Comparison of ENCODE assay signal across 14 cellular contexts in genomic region chr13:95579303-95579702, GRCh38.
DNase-seq lines count a peak whose midpoint lies in the region; ATAC-seq lines count a peak whose summit lies in the region.
"Had no signal": no experiment of that assay in that cellular context is flagged by ENCODE, and none has a peak within 500 bp of the region (broad histone marks: within the 10 kb centered on the region; RNA-seq: fewer than 3 reads in every experiment).

No MANE protein-coding gene starts in this region.

- ATAC-seq in GM18867 (IDR thresholded peaks at IDR 0.05; ENCODE audit: unreplicated experiment) (peak; percentile 94), GM21447 (IDR thresholded peaks at IDR 0.05; ENCODE audit: unreplicated experiment) (peak; percentile 75), HG02981 (IDR thresholded peaks at IDR 0.05; ENCODE audit: unreplicated experiment) (peak; percentile 81), HG03565 (IDR thresholded peaks at IDR 0.05; ENCODE audit: unreplicated experiment) (peak; percentile 97)
- ATAC-seq: K562, left lobe of liver had no signal

- no peak for DNase-seq in NOMO-1 treated with dmso at 0.1 percent for 144 hours (lab: John Stamatoyannopoulos, UW; ENCODE audit: unreplicated experiment)
- no peak for DNase-seq in NCI-H128 (lab: John Stamatoyannopoulos, UW; ENCODE audit: unreplicated experiment)
- DNase-seq in HPDE6-E6E7 (ENCODE audit: extremely low spot score): no peak
- no peak for DNase-seq in AG08395 (ENCODE audit: low spot score)
- DNase-seq: activated CD4-positive, alpha-beta T cell treated with anti-CD3 and anti-CD28 coated beads for 1 hour; CD4-positive, CD25-positive, alpha-beta regulatory T cell; glutamatergic neuron; thyroid gland had no signal
